8 cellular contexts compared by ENCODE assay signal in genomic region chr11:67629386-67630229, GRCh38.
DNase-seq lines count a peak whose midpoint lies in the region; ATAC-seq and TF ChIP-seq lines count a peak whose summit lies in the region.

NUDT8 (minus strand) TSS chr11:67629937; CDS start chr11:67629911, 26 bp downstream.

- H3K27me3 ChIP-seq in RWPE2 (ENCODE audit: insufficient read depth, poor library complexity, severe bottlenecking) (no peaks in the 10 kb centered on the region), neuron (ENCODE audit: insufficient read depth, low read length) (no peaks in the 10 kb centered on the region)

- peak within 1 kb of the TSS; percentile 87 for H2AFZ ChIP-seq in neuron (ENCODE audit: low read depth, low read length)

- no peaks in the 10 kb centered on the region for H3K4me1 ChIP-seq in RWPE2 (ENCODE audit: insufficient read depth, poor library complexity, severe bottlenecking)
- peaks cover 6% of the 10 kb centered on the region for H3K4me1 ChIP-seq in neuron (ENCODE audit: insufficient read depth, low read length)

- H3K36me3 ChIP-seq in RWPE2 (ENCODE audit: low read depth) (no peaks in the 10 kb centered on the region), neuron (ENCODE audit: insufficient read depth, low read length) (no peaks in the 10 kb centered on the region)

- TF ChIP-seq CTCF in RWPE2 (IDR thresholded peaks at IDR 0.05; ENCODE audit: poor library complexity, severe bottlenecking) (peak; percentile 88), foreskin fibroblast (IDR thresholded peaks at IDR 0.05; ENCODE audit: low read depth, low read length) (peak; percentile 82)

- ATAC-seq in GM21367 (IDR thresholded peaks at IDR 0.05; ENCODE audit: unreplicated experiment): peak; percentile 34
- peak; percentile 64 for ATAC-seq in RWPE2 (ENCODE audit: low read depth)

- peak within 1 kb of the TSS; percentile 45 for H3K27ac ChIP-seq in RWPE2 (ENCODE audit: poor library complexity, severe bottlenecking)

- H3K9me3 ChIP-seq in RWPE2 (ENCODE audit: severe bottlenecking) (no peaks in the 10 kb centered on the region), neuron (ENCODE audit: low read length) (no peaks in the 10 kb centered on the region)

- H3K4me3 ChIP-seq in RWPE2 (ENCODE audit: severe bottlenecking) (peak within 1 kb of the TSS; percentile 47), foreskin fibroblast (ENCODE audit: low read depth in 1 of 2, low read length in 2 of 2) (peak within 1 kb of the TSS; percentile 55 to 76), neuron (ENCODE audit: low read length) (peak within 1 kb of the TSS; percentile 77)

- peak; percentile 98 for DNase-seq in DMS114 treated with DMSO at 0.1 percent for 48 hours (lab: John Stamatoyannopoulos, UW; ENCODE audit: unreplicated experiment)
- peak in 72 of 76 experiments; percentile 35 to 98 (median 83) for DNase-seq in HUDEP-2 (lab: John Stamatoyannopoulos, UW; ENCODE audit: unreplicated experiment in 76 of 76)
- peak; percentile 73 for DNase-seq in RWPE2 (ENCODE audit: low spot score)
- peak; percentile 77 for DNase-seq in activated gamma-delta T cell (lab: John Stamatoyannopoulos, UW)
- DNase-seq in foreskin fibroblast: peak; percentile 66 to 91
- DNase-seq in stromal cell of bone marrow (ENCODE audit: low read depth): peak; percentile 58

Comparison
In these comparisons a context has a peak if more than half of its experiments do, and no peak if none do; other contexts are left out.
1. Peak in every context shown above with its lines: DNase-seq, ATAC-seq, H3K4me3 ChIP-seq and H3K27ac ChIP-seq.